Comparison of ENCODE assay signal across 10 cellular contexts in genomic region chr1:200367841-200368534, GRCh38. TPM values are rescaled to one million over a fixed set of nuclear protein-coding genes. Genes with fewer than 3 reads are reported as not detected.
DNase-seq lines count a peak whose midpoint lies in the region; TF ChIP-seq lines count a peak whose summit lies in the region.
"Had no signal": no experiment of that assay in that cellular context is flagged by ENCODE, and none has a peak within 500 bp of the region (broad histone marks: within the 10 kb centered on the region; RNA-seq: fewer than 3 reads in every experiment).

No MANE protein-coding gene starts in this region.

- no peak for TF ChIP-seq CTCF in fibroblast of the aortic adventitia (IDR thresholded peaks at IDR 0.05; ENCODE audit: insufficient read depth, low read length)
- no peak for TF ChIP-seq CTCF in retinal pigment epithelial cell (conservative IDR thresholded peaks at IDR 0.05; ENCODE audit: low read depth, low read length)

- DNase-seq in GF-D8 (lab: John Stamatoyannopoulos, UW), result peak; percentile 28
- peak; percentile 55 for DNase-seq in RPMI7951 (ENCODE audit: low read depth)
- peak; percentile 85 for DNase-seq in fibroblast of the aortic adventitia (ENCODE audit: low read depth)
- DNase-seq in retinal pigment epithelial cell (ENCODE audit: low read depth), result peak; percentile 88
- DNase-seq in effector CD8-positive, alpha-beta T cell (lab: John Stamatoyannopoulos, UW), result no peak
- no peak for DNase-seq in OCI-M1 (lab: John Stamatoyannopoulos, UW)
- no peak for DNase-seq in NCI-H1092 treated with DMSO at 0.1 percent for 48 hours (lab: John Stamatoyannopoulos, UW)
- no peak for DNase-seq in activated naive CD4-positive, alpha-beta T cell (lab: John Stamatoyannopoulos, UW)
- DNase-seq: activated CD4-positive, alpha-beta memory T cell treated with anti-CD3 and anti-CD28 coated beads for 36 hours; glutamatergic neuron had no signal

- H3K4me3 ChIP-seq in fibroblast of the aortic adventitia (ENCODE audit: low read depth, low read length) (no peak overlapping the region), retinal pigment epithelial cell (ENCODE audit: low read length) (no peak overlapping the region)

RNA-seq across cellular contexts. Expression of gene ZNF281, which starts 41.8 kb away (rescaled TPM):
- total RNA-seq in RPMI7951 (2014; rRNA removed; shearing (Covaris generic)), result 11.0 and 15.7 TPM in 2 replicates
- total RNA-seq in fibroblast of the aortic adventitia (ENCODE audit: low replicate concordance), result 7.0 and 29.7 TPM in 2 replicates

Comparison
In these comparisons a context has a peak if more than half of its experiments do, and no peak if none do; other contexts are left out.
1. DNase-seq: peak in GF-D8 (single experiment), RPMI7951 (single experiment), fibroblast of the aortic adventitia (single experiment) and retinal pigment epithelial cell (single experiment); none in effector CD8-positive, alpha-beta T cell (single experiment), OCI-M1 (single experiment), NCI-H1092 treated with DMSO at 0.1 percent for 48 hours (single experiment) and activated naive CD4-positive, alpha-beta T cell (0 of 4).